Comparison of ENCODE assay signal across 29 cellular contexts in the genomic region with DNA sequence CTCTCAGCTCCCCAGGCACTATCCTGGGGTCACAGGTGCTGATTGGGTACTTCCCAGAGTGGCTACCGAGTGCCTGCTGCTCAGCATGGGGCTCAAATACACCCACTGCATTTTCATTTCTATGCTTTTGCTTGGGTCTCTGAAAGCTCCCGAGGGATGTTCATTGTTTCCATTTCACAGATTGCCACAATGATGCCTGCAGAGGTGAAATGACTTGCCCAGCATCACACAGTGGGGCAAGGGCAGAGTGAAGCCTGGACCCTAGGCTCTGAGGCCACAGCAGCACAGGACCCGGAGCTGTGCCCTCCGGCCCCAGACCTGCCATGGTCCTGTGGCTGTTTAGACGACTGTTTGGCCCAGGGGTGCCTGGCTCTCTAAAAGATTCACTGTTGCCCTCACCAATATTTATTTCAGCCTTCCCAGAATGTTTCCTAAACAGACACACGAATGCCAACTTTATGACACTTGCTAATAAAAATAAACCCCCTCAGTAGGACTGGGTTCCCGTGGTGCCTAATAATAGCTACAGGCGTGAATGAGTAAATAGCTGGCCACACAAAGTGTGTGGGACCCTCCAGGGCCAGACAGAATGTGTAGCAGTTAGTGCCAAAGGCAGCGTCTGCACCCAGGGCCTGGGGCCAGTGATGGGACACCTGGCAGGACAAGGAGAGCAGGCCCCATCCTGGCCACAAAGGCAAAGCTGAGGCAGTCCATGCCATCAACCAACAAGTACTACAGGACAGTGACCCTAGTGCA. TPM values are rescaled to one million over a fixed set of nuclear protein-coding genes. Genes with fewer than 3 reads are reported as not detected.
"Had no signal": no experiment of that assay in that cellular context is flagged by ENCODE, and none has a peak within 500 bp of the region (broad histone marks: within the 10 kb centered on the region; RNA-seq: fewer than 3 reads in every experiment).

No MANE protein-coding gene starts in this region.

- H3K27me3 ChIP-seq: adrenal gland, testis, vagina had no signal

- H3K9me3 ChIP-seq: adrenal gland, lower lobe of right lung, testis, vagina had no signal

- H3K9me3 Mint-ChIP-seq: activated CD4-positive, alpha-beta T cell treated with anti-CD3 and anti-CD28 coated beads, Interleukin-2, amount 10 ng/mL, durations not matched to agents 7 days and 5 days; activated CD8-positive, alpha-beta T cell treated with anti-CD3 and anti-CD28 coated beads for 36 hours; activated naive CD4-positive, alpha-beta T cell treated with anti-CD3 and anti-CD28 coated beads, Interleukin-2, amount 50 U/mL, for 24 hours; central memory CD8-positive, alpha-beta T cell; natural killer cell; T-cell; T-helper 2 cell treated with Interferon-gamma antibody and Interleukin-4, amounts not matched to agents 5 μg/mL and 100 μg/mL, for 36 hours had no signal

- DNase-seq: activated CD4-positive, alpha-beta T cell treated with anti-CD3 and anti-CD28 coated beads, Interleukin-2, amount 10 ng/mL, durations not matched to agents 7 days and 5 days; activated CD4-positive, CD25-positive, alpha-beta regulatory T cell treated with anti-CD3 and anti-CD28 coated beads, Interleukin-2, amount 50 U/mL, for 72 hours; activated CD8-positive, alpha-beta memory T cell treated with anti-CD3 and anti-CD28 coated beads, Interleukin-2, amount 10 ng/mL, durations not matched to agents 7 days and 5 days; activated CD8-positive, alpha-beta T cell treated with anti-CD3 and anti-CD28 coated beads for 36 hours; activated gamma-delta T cell treated with Interleukin-2 at 50 U/mL for 16 hours; adrenal gland; effector memory CD4-positive, alpha-beta T cell; foreskin melanocyte; left colon; lower lobe of right lung; natural killer cell; retina; stimulated activated CD4-positive, alpha-beta T cell treated with anti-CD3 and anti-CD28 coated beads, Interleukin-1b, Interleukin-23, amount 100 ng/mL, for 48 hours; stimulated activated naive CD4-positive, alpha-beta T cell; T-cell; testis; WERI-Rb-1 had no signal

- H3K4me1 Mint-ChIP-seq: activated CD4-positive, alpha-beta T cell treated with anti-CD3 and anti-CD28 coated beads, Interleukin-2, amount 10 ng/mL, durations not matched to agents 7 days and 5 days; activated CD8-positive, alpha-beta memory T cell treated with anti-CD3 and anti-CD28 coated beads, Interleukin-2, amount 10 ng/mL, durations not matched to agents 7 days and 5 days; activated naive CD4-positive, alpha-beta T cell treated with anti-CD3 and anti-CD28 coated beads, Interleukin-2, amount 50 U/mL, for 24 hours; central memory CD8-positive, alpha-beta T cell; T-cell had no signal

- H3K4me3 Mint-ChIP-seq: activated CD4-positive, alpha-beta T cell treated with anti-CD3 and anti-CD28 coated beads, Interleukin-2, amount 10 ng/mL, durations not matched to agents 7 days and 5 days; activated CD8-positive, alpha-beta memory T cell treated with anti-CD3 and anti-CD28 coated beads, Interleukin-2, amount 10 ng/mL, durations not matched to agents 7 days and 5 days; activated CD8-positive, alpha-beta T cell treated with anti-CD3 and anti-CD28 coated beads for 36 hours; activated naive CD4-positive, alpha-beta T cell treated with anti-CD3 and anti-CD28 coated beads, Interleukin-2, amount 50 U/mL, for 24 hours; central memory CD8-positive, alpha-beta T cell; natural killer cell; T-cell; T-helper 2 cell treated with Interferon-gamma antibody and Interleukin-4, amounts not matched to agents 5 μg/mL and 100 μg/mL, for 36 hours; type B pancreatic cell had no signal

- H3K27ac ChIP-seq: adrenal gland, lower lobe of right lung, skin epidermis, testis, vagina, WERI-Rb-1 had no signal

- ATAC-seq: activated CD8-positive, alpha-beta memory T cell treated with anti-CD3 and anti-CD28 coated beads, Interleukin-2, amount 10 ng/mL, durations not matched to agents 7 days and 5 days; activated CD8-positive, alpha-beta T cell treated with anti-CD3 and anti-CD28 coated beads for 36 hours; esophagus mucosa; left colon; lower lobe of right lung; natural killer cell; T-cell had no signal

- H3K36me3 ChIP-seq: adrenal gland, lower lobe of right lung, vagina, WERI-Rb-1 had no signal

- H3K36me3 Mint-ChIP-seq: activated CD8-positive, alpha-beta memory T cell treated with anti-CD3 and anti-CD28 coated beads, Interleukin-2, amount 10 ng/mL, durations not matched to agents 7 days and 5 days; activated naive CD4-positive, alpha-beta T cell treated with anti-CD3 and anti-CD28 coated beads, Interleukin-2, amount 50 U/mL, for 24 hours; natural killer cell; T-cell; type B pancreatic cell had no signal

- H3K27ac Mint-ChIP-seq: activated CD4-positive, alpha-beta T cell treated with anti-CD3 and anti-CD28 coated beads, Interleukin-2, amount 10 ng/mL, durations not matched to agents 7 days and 5 days; activated CD8-positive, alpha-beta memory T cell treated with anti-CD3 and anti-CD28 coated beads, Interleukin-2, amount 10 ng/mL, durations not matched to agents 7 days and 5 days; activated CD8-positive, alpha-beta T cell treated with anti-CD3 and anti-CD28 coated beads for 36 hours; activated naive CD4-positive, alpha-beta T cell treated with anti-CD3 and anti-CD28 coated beads, Interleukin-2, amount 50 U/mL, for 24 hours; natural killer cell; T-cell; T-helper 2 cell treated with Interferon-gamma antibody and Interleukin-4, amounts not matched to agents 5 μg/mL and 100 μg/mL, for 36 hours; type B pancreatic cell had no signal

- FAIRE-seq: astrocyte, colon, endothelial cell of umbilical vein, islet of Langerhans, TTC549 had no signal

- H3K4me3 ChIP-seq: adrenal gland, lower lobe of right lung, skin epidermis, testis, vagina had no signal

- H3K4me1 ChIP-seq: adrenal gland, lower lobe of right lung, testis, vagina had no signal

RNA-seq across cellular contexts. Expression of gene ST8SIA5, which starts 11.5 kb away (rescaled TPM):
- total RNA-seq: activated CD8-positive, alpha-beta T cell treated with anti-CD3 and anti-CD28 coated beads for 36 hours; esophagus mucosa; lower lobe of right lung; vagina had no signal
